Comparison of ENCODE assay signal across 21 cellular contexts in genomic region chr15:69133862-69134519, GRCh38. TPM values are rescaled to one million over a fixed set of nuclear protein-coding genes. Genes with fewer than 3 reads are reported as not detected.
DNase-seq lines count a peak whose midpoint lies in the region; ATAC-seq and TF ChIP-seq lines count a peak whose summit lies in the region.
"Had no signal": no experiment of that assay in that cellular context is flagged by ENCODE, and none has a peak within 500 bp of the region (broad histone marks: within the 10 kb centered on the region; RNA-seq: fewer than 3 reads in every experiment).

No MANE protein-coding gene starts in this region.

- no peak for TF ChIP-seq CTCF in breast epithelium (IDR thresholded peaks at IDR 0.05)
- no peak for TF ChIP-seq CTCF in MCF 10A (IDR thresholded peaks at IDR 0.05; ENCODE audit: unreplicated experiment)
- no peak for TF ChIP-seq CTCF in WERI-Rb-1 (IDR thresholded peaks at IDR 0.05; ENCODE audit: low read depth, low read length)

- BruUV-seq in MCF 10A (replicated peaks; lab: Mats Ljungman, UMichigan): no TSS peak

- peaks cover 22% of the 10 kb centered on the region for H3K27me3 Mint-ChIP-seq in MCF 10A (ENCODE audit: insufficient read depth, unreplicated experiment)

- CTCF ChIA-PET in MCF 10A (lab: Yijun Ruan, JAX): interaction anchor here (1.7 kb wide), 1 partner anchor 26 kb away, joined by 4 read pairs; no protein-coding TSS in a partner anchor

- no peaks in the 10 kb centered on the region for H3K9me3 Mint-ChIP-seq in MCF 10A (ENCODE audit: unreplicated experiment)
- H3K9me3 Mint-ChIP-seq: CD4-positive, CD25-positive, alpha-beta regulatory T cell; GM23338 had no signal

- H3K9me3 ChIP-seq in breast epithelium (no peaks in the 10 kb centered on the region), WERI-Rb-1 (ENCODE audit: severe bottlenecking) (no peaks in the 10 kb centered on the region)
- H3K9me3 ChIP-seq: BE2C, Caco-2, MG63, SK-N-SH had no signal

- H3K27ac ChIP-seq in breast epithelium (peak overlapping the region; percentile 60 to 75), WERI-Rb-1 (peak overlapping the region; percentile 37)

- peaks cover 0 to 7% of the 10 kb centered on the region in 2 donors for H3K4me1 ChIP-seq in breast epithelium
- H3K4me1 ChIP-seq: Caco-2 had no signal

- H3K4me3 Mint-ChIP-seq in MCF 10A (ENCODE audit: unreplicated experiment): no peak overlapping the region
- H3K4me3 Mint-ChIP-seq: CD4-positive, CD25-positive, alpha-beta regulatory T cell; GM23338 had no signal

- no peaks in the 10 kb centered on the region for H3K36me3 Mint-ChIP-seq in MCF 10A (ENCODE audit: insufficient read depth, unreplicated experiment)
- H3K36me3 Mint-ChIP-seq: CD4-positive, CD25-positive, alpha-beta regulatory T cell had no signal

- no peaks in the 10 kb centered on the region for H3K27me3 ChIP-seq in breast epithelium
- H3K27me3 ChIP-seq in WERI-Rb-1 (ENCODE audit: insufficient read depth, low read depth, severe bottlenecking): no peaks in the 10 kb centered on the region
- H3K27me3 ChIP-seq: BE2C had no signal

- POLR2A ChIA-PET in MCF 10A (lab: Yijun Ruan, JAX): no interaction called here

- no peaks in the 10 kb centered on the region for H3K36me3 ChIP-seq in breast epithelium
- H3K36me3 ChIP-seq in WERI-Rb-1: no peaks in the 10 kb centered on the region
- H3K36me3 ChIP-seq: BE2C, MG63 had no signal

- peak; percentile 61 for ATAC-seq in left lobe of liver
- ATAC-seq in HG03521 (IDR thresholded peaks at IDR 0.05; ENCODE audit: unreplicated experiment): no peak
- no peak for ATAC-seq in GM21786 (IDR thresholded peaks at IDR 0.05; ENCODE audit: unreplicated experiment)
- ATAC-seq: GM23338 had no signal

- no peak for DNase-seq in breast epithelium (ENCODE audit: low spot score in 2 of 2)
- no peak for DNase-seq in MCF 10A (ENCODE audit: unreplicated experiment)
- no peak for DNase-seq in WERI-Rb-1
- peak; percentile 67 for DNase-seq in left lobe of liver (ENCODE audit: low spot score)
- no peak for DNase-seq in stimulated activated CD4-positive, alpha-beta T cell treated with anti-CD3 and anti-CD28 coated beads, Interleukin-12 subunit alpha, Interleukin-12 subunit beta, amount 100 ng/mL, for 4 hours
- DNase-seq: Caco-2; CD4-positive, CD25-positive, alpha-beta regulatory T cell; DMS153; HCEC 1CT; Kasumi-1; NCI-H1417 treated with DMSO at 0.1 percent for 48 hours; NCI-H1930; NCI-H226; NCI-H526 treated with DMSO at 0.1 percent for 48 hours; SIG-M5 had no signal

- no peak overlapping the region for H3K27ac Mint-ChIP-seq in MCF 10A (ENCODE audit: low read depth, unreplicated experiment)
- H3K27ac Mint-ChIP-seq: GM23338 had no signal

- no peak for TF ChIP-seq POLR2A in breast epithelium (IDR thresholded peaks at IDR 0.05)

- intact Hi-C loops in breast epithelium (cut with DNase I; ENCODE audit: low total_unique reads) (no loop called here), MCF 10A (cut with micrococcal nuclease) (loop anchor here (2.0 kb wide), 1 partner anchor 75 kb away; no protein-coding TSS in a partner anchor)

- peaks cover 4% of the 10 kb centered on the region for H3K4me1 Mint-ChIP-seq in MCF 10A (ENCODE audit: insufficient read depth, unreplicated experiment)
- H3K4me1 Mint-ChIP-seq: CD4-positive, CD25-positive, alpha-beta regulatory T cell had no signal

- H3K4me3 ChIP-seq in breast epithelium: no peak overlapping the region
- no peak overlapping the region for H3K4me3 ChIP-seq in WERI-Rb-1 (ENCODE audit: low read depth, low read length)
- H3K4me3 ChIP-seq: GM23338, MG63 had no signal

RNA-seq across cellular contexts. Expression of gene GLCE, which starts 26.4 kb away (rescaled TPM):
- total RNA-seq in breast epithelium: 10 to 100 TPM; 15.0 to 52.2 (median 28.8) TPM
- total RNA-seq in MCF 10A (2022): 7.5 and 8.3 TPM in 2 replicates
- 11.6 TPM for total RNA-seq in left lobe of liver
